Comparison of ENCODE assay signal across 17 cellular contexts in the genomic region with DNA sequence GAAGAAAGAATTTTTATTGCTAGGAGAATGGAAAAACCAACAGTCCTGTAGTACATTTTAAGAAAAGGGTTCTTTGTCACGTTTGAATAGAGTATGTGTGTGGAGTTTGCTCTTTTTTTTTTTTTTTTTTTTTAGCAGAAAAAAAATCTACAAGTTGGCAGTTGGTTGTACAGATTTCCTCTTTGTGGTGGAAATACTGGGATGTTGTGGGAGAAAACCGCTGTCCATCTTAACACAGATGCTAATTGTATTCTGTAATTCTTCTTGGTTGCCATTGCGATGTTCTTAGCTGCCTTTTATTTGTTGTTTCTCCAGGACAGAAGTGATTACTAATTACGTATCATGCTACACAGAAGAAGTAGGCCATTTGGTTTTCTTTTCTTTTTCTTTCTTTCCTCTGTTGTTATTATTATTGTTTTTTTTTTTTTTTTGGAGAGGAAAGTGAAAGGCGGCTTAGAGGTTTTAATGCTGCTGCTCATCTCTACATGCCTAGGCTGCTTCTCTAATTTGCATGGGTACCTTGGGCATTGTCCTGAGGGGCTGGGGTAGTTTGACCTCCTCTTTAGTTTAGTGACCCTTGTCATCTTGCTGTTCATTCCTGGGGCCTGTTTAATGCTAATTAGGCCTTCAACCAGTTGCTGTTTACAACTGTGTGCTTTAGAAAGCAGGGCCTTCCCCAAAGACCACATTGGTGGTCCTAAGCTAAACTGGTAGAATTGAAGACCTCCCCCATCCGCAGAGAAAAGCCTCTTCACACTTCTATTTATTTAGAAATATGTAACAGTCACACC.
DNase-seq lines count a peak whose midpoint lies in the region; ATAC-seq and TF ChIP-seq lines count a peak whose summit lies in the region.
"Had no signal": no experiment of that assay in that cellular context is flagged by ENCODE, and none has a peak within 500 bp of the region (broad histone marks: within the 10 kb centered on the region; RNA-seq: fewer than 3 reads in every experiment).

No MANE protein-coding gene starts in this region.

- H3K36me3 ChIP-seq in iPS-20b (ENCODE audit: insufficient read depth, low read depth, low read length): no peaks in the 10 kb centered on the region
- H3K36me3 ChIP-seq: adrenal gland, SJCRH30 had no signal

- no peak overlapping the region for H3K4me3 ChIP-seq in astrocyte of the cerebellum (ENCODE audit: low read depth, low read length)
- peak overlapping the region; percentile 23; the same call in 1 of the 2 replicates for H3K4me3 ChIP-seq in iPS-20b (ENCODE audit: low read length)
- H3K4me3 ChIP-seq: adrenal gland, PC-9, SJCRH30 had no signal

- DNase-seq in LHCN-M2 (ENCODE audit: low read depth) (peak; percentile 0), astrocyte of the cerebellum (ENCODE audit: low read depth) (peak; percentile 28), sciatic nerve (ENCODE audit: low spot score) (no peak), DMS53 (lab: John Stamatoyannopoulos, UW) (no peak), AG08396 (ENCODE audit: low spot score) (no peak)
- DNase-seq in activated naive CD4-positive, alpha-beta T cell treated with Interleukin-2 at 50 U/mL for 16 hours: no peak
- DNase-seq: activated CD4-positive, CD25-positive, alpha-beta regulatory T cell treated with anti-CD3 and anti-CD28 coated beads, Interleukin-2, amount 50 U/mL, for 72 hours; activated effector memory CD4-positive, alpha-beta T cell treated with Interleukin-2 at 50 U/mL for 16 hours; adrenal gland; Caco-2; EL; NCI-H2171; PC-9; SJCRH30; stimulated activated CD4-positive, alpha-beta T cell treated with anti-CD3 and anti-CD28 coated beads, Interleukin-1b, Interleukin-23, amount 100 ng/mL, for 48 hours had no signal

- no peak overlapping the region for H3K27ac ChIP-seq in iPS-20b (ENCODE audit: low read length)
- H3K27ac ChIP-seq: adrenal gland, PC-9, SJCRH30 had no signal

- H3K9me3 ChIP-seq in iPS-20b (ENCODE audit: insufficient read depth, low read depth, low read length): no peaks in the 10 kb centered on the region
- H3K9me3 ChIP-seq: adrenal gland, Caco-2, SJCRH30 had no signal

- H3K9ac ChIP-seq in iPS-20b (ENCODE audit: low read depth, low read length): no peak overlapping the region

- H3K27me3 ChIP-seq in iPS-20b (ENCODE audit: insufficient read depth, low read length): no peaks in the 10 kb centered on the region
- H3K27me3 ChIP-seq: adrenal gland, SJCRH30 had no signal

- ATAC-seq in sciatic nerve: peak; percentile 90
- no peak for ATAC-seq in HG03108 (IDR thresholded peaks at IDR 0.05; ENCODE audit: unreplicated experiment)

- in situ Hi-C loops in astrocyte of the cerebellum (cut with HindIII; ENCODE audit: low sequenced_read_pairs): no loop called here

- H3K4me1 ChIP-seq in iPS-20b (ENCODE audit: insufficient read depth, low read length): peaks cover 21% of the 10 kb centered on the region; the same call in 1 of the 2 replicates
- H3K4me1 ChIP-seq: adrenal gland, Caco-2, SJCRH30 had no signal

- TF ChIP-seq CTCF in astrocyte of the cerebellum (IDR thresholded peaks at IDR 0.05; ENCODE audit: low read depth, low read length, missing control alignments): no peak

- intact Hi-C loops in sciatic nerve (cut with DNase I): no loop called here

Comparison
In these comparisons a context has a peak if more than half of its experiments do, and no peak if none do; other contexts are left out.
1. DNase-seq: peak in LHCN-M2 (single experiment) and astrocyte of the cerebellum (single experiment); none in sciatic nerve (single experiment), DMS53 (single experiment), activated naive CD4-positive, alpha-beta T cell treated with Interleukin-2 at 50 U/mL for 16 hours (single experiment) and AG08396 (single experiment).